Comparison of ENCODE assay signal across 36 cellular contexts in genomic region chr12:19544351-19544750, GRCh38.
"Had no signal": no experiment of that assay in that cellular context is flagged by ENCODE, and none has a peak within 500 bp of the region (broad histone marks: within the 10 kb centered on the region; RNA-seq: fewer than 3 reads in every experiment).

No MANE protein-coding gene starts in this region.

- H3K4me1 Mint-ChIP-seq: activated B cell treated with CpG ODN at 0.5 μM for 24 hours; activated CD4-positive, alpha-beta T cell treated with anti-CD3 and anti-CD28 coated beads, Interleukin-2, amount 10 ng/mL, durations not matched to agents 24 days and 14 days; activated naive CD4-positive, alpha-beta T cell treated with anti-CD3 and anti-CD28 coated beads, Interleukin-2, amount 10 ng/mL, durations not matched to agents 7 days and 5 days; activated naive CD4-positive, alpha-beta T cell treated with anti-CD3 and anti-CD28 coated beads, Interleukin-2, amount 50 U/mL, for 24 hours; activated naive CD8-positive, alpha-beta T cell treated with anti-CD3 and anti-CD28 coated beads, Interleukin-2, amount 50 U/mL, for 24 hours; central memory CD8-positive, alpha-beta T cell had no signal

- H3K27me3 ChIP-seq: ascending aorta had no signal

- H3K9me3 ChIP-seq: ascending aorta had no signal

- DNase-seq: activated B cell treated with CpG ODN at 0.5 μM for 24 hours; activated CD4-positive, alpha-beta memory T cell treated with anti-CD3 and anti-CD28 coated beads for 36 hours; activated CD4-positive, alpha-beta T cell treated with anti-CD3 and anti-CD28 coated beads for 4 hours; activated CD4-positive, alpha-beta T cell treated with anti-CD3 and anti-CD28 coated beads, Interleukin-2, amount 10 ng/mL, durations not matched to agents 24 days and 14 days; activated CD4-positive, alpha-beta T cell treated with anti-CD3 and anti-CD28 coated beads, Interleukin-2, amount 50 U/mL, for 1 hour; activated CD4-positive, alpha-beta T cell treated with anti-CD3 and anti-CD28 coated beads, Interleukin-2, amount 50 U/mL, for 4 hours; activated CD4-positive, CD25-positive, alpha-beta regulatory T cell treated with anti-CD3 and anti-CD28 coated beads, Interleukin-2, amount 50 U/mL, for 72 hours; activated CD8-positive, alpha-beta memory T cell treated with anti-CD3 and anti-CD28 coated beads, Interleukin-2, amount 50 U/mL, for 4 hours; activated CD8-positive, alpha-beta T cell treated with anti-CD3 and anti-CD28 coated beads for 36 hours; activated effector memory CD4-positive, alpha-beta T cell treated with Interleukin-2 at 50 U/mL for 16 hours; activated gamma-delta T cell; activated naive CD4-positive, alpha-beta T cell treated with anti-CD3 and anti-CD28 coated beads, Interleukin-2, amount 10 ng/mL, durations not matched to agents 7 days and 5 days; activated naive CD4-positive, alpha-beta T cell treated with Interleukin-2 at 50 U/mL for 16 hours; activated naive CD8-positive, alpha-beta T cell treated with anti-CD3 and anti-CD28 coated beads, Interleukin-2, amount 10 ng/mL, durations not matched to agents 7 days and 5 days; activated naive CD8-positive, alpha-beta T cell treated with anti-CD3 and anti-CD28 coated beads, Interleukin-2, amount 50 U/mL, for 24 hours; activated T-cell treated with anti-CD3 and anti-CD28 coated beads for 4 hours; activated T-cell treated with anti-CD3 and anti-CD28 coated beads, Interleukin-2, amount 50 U/mL, for 1 hour; activated T-cell treated with anti-CD3 and anti-CD28 coated beads, Interleukin-2, amount 50 U/mL, for 4 hours; activated T-cell treated with anti-CD3 and anti-CD28 coated beads, Interleukin-2, amount 50 U/mL, for 72 hours; amygdala; anterior cingulate cortex; caudate nucleus; cerebellar nuclear complex; T-helper 1 cell; T-helper 2 cell; T-helper 9 cell had no signal

- H3K4me3 Mint-ChIP-seq: activated B cell treated with CpG ODN at 0.5 μM for 24 hours; activated CD4-positive, alpha-beta memory T cell treated with anti-CD3 and anti-CD28 coated beads for 36 hours; activated CD4-positive, alpha-beta T cell treated with anti-CD3 and anti-CD28 coated beads, Interleukin-2, amount 10 ng/mL, durations not matched to agents 24 days and 14 days; activated CD8-positive, alpha-beta T cell treated with anti-CD3 and anti-CD28 coated beads for 36 hours; activated naive CD4-positive, alpha-beta T cell treated with anti-CD3 and anti-CD28 coated beads, Interleukin-2, amount 10 ng/mL, durations not matched to agents 7 days and 5 days; activated naive CD4-positive, alpha-beta T cell treated with anti-CD3 and anti-CD28 coated beads, Interleukin-2, amount 50 U/mL, for 24 hours; activated naive CD8-positive, alpha-beta T cell; activated naive CD8-positive, alpha-beta T cell treated with anti-CD3 and anti-CD28 coated beads, Interleukin-2, amount 10 ng/mL, durations not matched to agents 7 days and 5 days; activated naive CD8-positive, alpha-beta T cell treated with anti-CD3 and anti-CD28 coated beads, Interleukin-2, amount 50 U/mL, for 24 hours; activated T-cell treated with anti-CD3 and anti-CD28 coated beads, Interleukin-2, amount 50 U/mL, for 4 hours; activated T-cell treated with anti-CD3 and anti-CD28 coated beads, Interleukin-2, amount 50 U/mL, for 72 hours; activated T-helper 1 cell treated with anti-CD3 and anti-CD28 coated beads, Interleukin-12 subunit alpha, Interleukin-12 subunit beta, Interleukin-2, Interleukin-4 antibody, amounts not matched to agents 30 ng/mL and 10 ng/mL and 1 ng/mL, durations not matched to agents 14 hours and 24 hours and 36 hours; brain; central memory CD8-positive, alpha-beta T cell; T-helper 1 cell treated with Interleukin-12 subunit alpha and Interleukin-12 subunit beta and Interleukin-4 antibody, amounts not matched to agents 30 μg/mL and 1 μg/mL, for 36 hours; T-helper 2 cell treated with Interferon-gamma antibody and Interleukin-4, amounts not matched to agents 5 μg/mL and 100 μg/mL, for 36 hours had no signal

- H3K9me3 Mint-ChIP-seq: activated CD4-positive, alpha-beta memory T cell treated with anti-CD3 and anti-CD28 coated beads for 36 hours; activated CD4-positive, alpha-beta T cell treated with anti-CD3 and anti-CD28 coated beads, Interleukin-2, amount 10 ng/mL, durations not matched to agents 24 days and 14 days; activated CD8-positive, alpha-beta T cell treated with anti-CD3 and anti-CD28 coated beads for 36 hours; activated naive CD4-positive, alpha-beta T cell treated with anti-CD3 and anti-CD28 coated beads, Interleukin-2, amount 10 ng/mL, durations not matched to agents 7 days and 5 days; activated naive CD4-positive, alpha-beta T cell treated with anti-CD3 and anti-CD28 coated beads, Interleukin-2, amount 50 U/mL, for 24 hours; activated naive CD8-positive, alpha-beta T cell treated with anti-CD3 and anti-CD28 coated beads, Interleukin-2, amount 10 ng/mL, durations not matched to agents 7 days and 5 days; activated T-cell treated with anti-CD3 and anti-CD28 coated beads, Interleukin-2, amount 50 U/mL, for 4 hours; activated T-cell treated with anti-CD3 and anti-CD28 coated beads, Interleukin-2, amount 50 U/mL, for 72 hours; activated T-helper 1 cell treated with anti-CD3 and anti-CD28 coated beads, Interleukin-12 subunit alpha, Interleukin-12 subunit beta, Interleukin-2, Interleukin-4 antibody, amounts not matched to agents 30 ng/mL and 10 ng/mL and 1 ng/mL, durations not matched to agents 14 hours and 24 hours and 36 hours; activated T-helper 2 cell treated with anti-CD3 and anti-CD28 coated beads, Interferon-gamma antibody, Interleukin-2, Interleukin-4, amounts not matched to agents 10 μg/mL and 5 μg/mL and 100 μg/mL, durations not matched to agents 14 hours and 24 hours and 36 hours; central memory CD8-positive, alpha-beta T cell; T-helper 1 cell treated with Interleukin-12 subunit alpha and Interleukin-12 subunit beta and Interleukin-4 antibody, amounts not matched to agents 30 μg/mL and 1 μg/mL, for 36 hours; T-helper 2 cell treated with Interferon-gamma antibody and Interleukin-4, amounts not matched to agents 5 μg/mL and 100 μg/mL, for 36 hours had no signal

- H3K4me3 ChIP-seq: ascending aorta had no signal

- H3K27ac ChIP-seq: VCaP had no signal

- H3K27me3 Mint-ChIP-seq: activated B cell treated with CpG ODN at 0.5 μM for 24 hours; activated CD4-positive, alpha-beta memory T cell treated with anti-CD3 and anti-CD28 coated beads for 36 hours; activated CD4-positive, alpha-beta T cell treated with anti-CD3 and anti-CD28 coated beads, Interleukin-2, amount 10 ng/mL, durations not matched to agents 24 days and 14 days; activated CD8-positive, alpha-beta T cell treated with anti-CD3 and anti-CD28 coated beads for 36 hours; activated naive CD4-positive, alpha-beta T cell treated with anti-CD3 and anti-CD28 coated beads, Interleukin-2, amount 10 ng/mL, durations not matched to agents 7 days and 5 days; activated naive CD4-positive, alpha-beta T cell treated with anti-CD3 and anti-CD28 coated beads, Interleukin-2, amount 50 U/mL, for 24 hours; activated naive CD8-positive, alpha-beta T cell; activated naive CD8-positive, alpha-beta T cell treated with anti-CD3 and anti-CD28 coated beads, Interleukin-2, amount 10 ng/mL, durations not matched to agents 7 days and 5 days; activated naive CD8-positive, alpha-beta T cell treated with anti-CD3 and anti-CD28 coated beads, Interleukin-2, amount 50 U/mL, for 24 hours; brain; central memory CD8-positive, alpha-beta T cell had no signal

- H3K36me3 ChIP-seq: ascending aorta had no signal

- H3K27ac Mint-ChIP-seq: activated B cell treated with CpG ODN at 0.5 μM for 24 hours; activated CD4-positive, alpha-beta memory T cell treated with anti-CD3 and anti-CD28 coated beads for 36 hours; activated CD4-positive, alpha-beta T cell treated with anti-CD3 and anti-CD28 coated beads, Interleukin-2, amount 10 ng/mL, durations not matched to agents 24 days and 14 days; activated CD8-positive, alpha-beta T cell treated with anti-CD3 and anti-CD28 coated beads for 36 hours; activated naive CD4-positive, alpha-beta T cell treated with anti-CD3 and anti-CD28 coated beads, Interleukin-2, amount 10 ng/mL, durations not matched to agents 7 days and 5 days; activated naive CD4-positive, alpha-beta T cell treated with anti-CD3 and anti-CD28 coated beads, Interleukin-2, amount 50 U/mL, for 24 hours; activated naive CD8-positive, alpha-beta T cell; activated naive CD8-positive, alpha-beta T cell treated with anti-CD3 and anti-CD28 coated beads, Interleukin-2, amount 10 ng/mL, durations not matched to agents 7 days and 5 days; activated naive CD8-positive, alpha-beta T cell treated with anti-CD3 and anti-CD28 coated beads, Interleukin-2, amount 50 U/mL, for 24 hours; activated T-cell treated with anti-CD3 and anti-CD28 coated beads, Interleukin-2, amount 50 U/mL, for 72 hours; activated T-helper 1 cell treated with anti-CD3 and anti-CD28 coated beads, Interleukin-12 subunit alpha, Interleukin-12 subunit beta, Interleukin-2, Interleukin-4 antibody, amounts not matched to agents 30 ng/mL and 10 ng/mL and 1 ng/mL, durations not matched to agents 14 hours and 24 hours and 36 hours; activated T-helper 2 cell treated with anti-CD3 and anti-CD28 coated beads, Interferon-gamma antibody, Interleukin-2, Interleukin-4, amounts not matched to agents 10 μg/mL and 5 μg/mL and 100 μg/mL, durations not matched to agents 14 hours and 24 hours and 36 hours; T-helper 1 cell treated with Interleukin-12 subunit alpha and Interleukin-12 subunit beta and Interleukin-4 antibody, amounts not matched to agents 30 μg/mL and 1 μg/mL, for 36 hours; T-helper 2 cell treated with Interferon-gamma antibody and Interleukin-4, amounts not matched to agents 5 μg/mL and 100 μg/mL, for 36 hours had no signal
